8 cellular contexts compared by ENCODE assay signal in genomic region chr6:26543953-26544352, GRCh38.
A peak's percentile ranks its signal among the peaks of the same experiment; 100 is the strongest.
DNase-seq lines count a peak whose midpoint lies in the region; ATAC-seq and TF ChIP-seq lines count a peak whose summit lies in the region.

No MANE protein-coding gene starts in this region.

- peaks cover 35% of the 10 kb centered on the region for H3K36me3 ChIP-seq in SU-DHL-6 (ENCODE audit: low read length)

- POLR2A ChIA-PET in AG04449 (lab: Yijun Ruan, JAX) = no interaction called here

- H3K9me2 ChIP-seq in SU-DHL-6 (replicated peaks; ENCODE audit: insufficient read depth, low read length) = no peaks in the 10 kb centered on the region

- H3K27me3 ChIP-seq in SU-DHL-6 (ENCODE audit: low read length) = no peaks in the 10 kb centered on the region

- H2AFZ ChIP-seq in SU-DHL-6 (ENCODE audit: low read depth, low read length, severe bottlenecking) = no peak overlapping the region

- ATAC-seq in HG02938 (IDR thresholded peaks at IDR 0.05; ENCODE audit: unreplicated experiment) (no peak), GM19455 (IDR thresholded peaks at IDR 0.05; ENCODE audit: unreplicated experiment) (no peak)

- H4K20me1 ChIP-seq in SU-DHL-6 (ENCODE audit: low read depth, low read length) = no peaks in the 10 kb centered on the region

- H3K4me2 ChIP-seq in SU-DHL-6 (ENCODE audit: low read depth, low read length, poor library complexity, severe bottlenecking) = no peak overlapping the region

- CTCF ChIA-PET in AG04449 (lab: Yijun Ruan, JAX) = interaction anchor here (0.6 to 1.0 kb wide), 3 partner anchors 20 to 215 kb away, joined by 3 to 4 read pairs (median 3); no protein-coding TSS in a partner anchor

- TF ChIP-seq CTCF in AG04449 (IDR thresholded peaks at IDR 0.05; ENCODE audit: insufficient read depth, low read length, missing control alignments) (peak; percentile 30), GM12865 (IDR thresholded peaks at IDR 0.05; ENCODE audit: insufficient read depth, low read depth, low read length, missing control alignments) (peak; percentile 34), SU-DHL-6 (IDR thresholded peaks at IDR 0.05; ENCODE audit: insufficient read depth, low read length, poor library complexity, severe bottlenecking) (peak; percentile 18)

- H3K79me2 ChIP-seq in SU-DHL-6 (ENCODE audit: insufficient read depth, low read length) = peaks cover 51% of the 10 kb centered on the region

- no peak overlapping the region for H3K27ac ChIP-seq in SU-DHL-6 (ENCODE audit: low read depth, low read length)

- no peak overlapping the region for H3K4me3 ChIP-seq in AG04449 (ENCODE audit: low read depth, low read length)
- no peak overlapping the region for H3K4me3 ChIP-seq in GM12865 (ENCODE audit: low read depth, low read length)
- no peak overlapping the region for H3K4me3 ChIP-seq in SU-DHL-6 (ENCODE audit: insufficient read depth, low read length, poor library complexity, severe bottlenecking)

- no peaks in the 10 kb centered on the region for H3K9me3 ChIP-seq in SU-DHL-6 (ENCODE audit: insufficient read depth, low read length)

- DNase-seq in AG04449 (ENCODE audit: low read depth, low spot score) = no peak
- DNase-seq in GM12865 (ENCODE audit: low read depth) = peak; percentile 36
- DNase-seq in glomerular visceral epithelial cell (ENCODE audit: extremely low spot score) = peak; percentile 23
- no peak for DNase-seq in activated CD4-positive, alpha-beta T cell treated with anti-CD3 and anti-CD28 coated beads, Interleukin-2, amount 50 U/mL, for 1 hour
- no peak for DNase-seq in activated naive CD4-positive, alpha-beta T cell (lab: John Stamatoyannopoulos, UW)

- H3F3A ChIP-seq in SU-DHL-6 (ENCODE audit: insufficient read depth) = peaks cover 38% of the 10 kb centered on the region

- H3K9ac ChIP-seq in SU-DHL-6 (ENCODE audit: low read length) = no peak overlapping the region

Comparison
In these comparisons a context has a peak if more than half of its experiments do, and no peak if none do; other contexts are left out.
1. DNase-seq: peak in GM12865 (single experiment) and glomerular visceral epithelial cell (single experiment); none in AG04449 (single experiment), activated CD4-positive, alpha-beta T cell treated with anti-CD3 and anti-CD28 coated beads, Interleukin-2, amount 50 U/mL, for 1 hour (single experiment) and activated naive CD4-positive, alpha-beta T cell (0 of 4).
2. Peak in every context shown above with its lines, with median percentiles within 50 percentile points of each other: CTCF ChIP-seq.